In genomic region chr20:5497556-5497955, GRCh38 we compare ENCODE assay signal across 7 cellular contexts.
"Had no signal": no experiment of that assay in that cellular context is flagged by ENCODE, and none has a peak within 500 bp of the region (broad histone marks: within the 10 kb centered on the region; RNA-seq: fewer than 3 reads in every experiment).

No MANE protein-coding gene starts in this region.

- H3K27ac Mint-ChIP-seq: IgD-negative memory B cell had no signal

- H3K4me3 ChIP-seq: K562 had no signal

- ATAC-seq: HepG2, K562 had no signal

- DNase-seq: IMR-90, KBM-7, KG1 had no signal

- H3K36me3 Mint-ChIP-seq: IgD-negative memory B cell had no signal

- H3K27ac ChIP-seq: HL-60 had no signal

- H3K4me1 Mint-ChIP-seq: IgD-negative memory B cell had no signal
